In genomic region chr13:99086869-99087129, GRCh38 we compare ENCODE assay signal across 8 cellular contexts.
DNase-seq lines count a peak whose midpoint lies in the region; ATAC-seq and TF ChIP-seq lines count a peak whose summit lies in the region.

No MANE protein-coding gene starts in this region.

- ATAC-seq in HG03432 (IDR thresholded peaks at IDR 0.05; ENCODE audit: unreplicated experiment) (peak; percentile 24), HG03097 (IDR thresholded peaks at IDR 0.05; ENCODE audit: low FRiP score, unreplicated experiment) (no peak)
- ATAC-seq in activated CD4-positive, alpha-beta T cell treated with anti-CD3 and anti-CD28 coated beads for 36 hours = peak; percentile 1

- DNase-seq in activated effector memory CD4-positive, alpha-beta T cell treated with anti-CD3 and anti-CD28 coated beads, Interleukin-2, amount 50 U/mL, for 16 hours = peak; percentile 79
- no peak for DNase-seq in activated effector memory CD4-positive, alpha-beta T cell treated with Interleukin-2 at 50 U/mL for 16 hours
- peak; percentile 65 for DNase-seq in activated CD4-positive, alpha-beta T cell treated with anti-CD3 and anti-CD28 coated beads for 36 hours
- DNase-seq in endodermal cell = no peak
- peak; percentile 22 for DNase-seq in neural crest cell (ENCODE audit: low read depth, low spot score)
- no peak for DNase-seq in NCI-H1105 treated with DMSO at 0.1 percent for 48 hours (lab: John Stamatoyannopoulos, UW)

- H3K4me1 ChIP-seq in endodermal cell (ENCODE audit: control insufficient read depth, insufficient read depth, low read length) = no peaks in the 10 kb centered on the region

- peaks cover 65% of the 10 kb centered on the region for H3K27me3 ChIP-seq in endodermal cell (ENCODE audit: control insufficient read depth, insufficient read depth, low read length, poor library complexity, severe bottlenecking)

- H3K27ac Mint-ChIP-seq in activated CD4-positive, alpha-beta T cell treated with anti-CD3 and anti-CD28 coated beads for 36 hours = no peak overlapping the region
- no peak overlapping the region for H3K27ac Mint-ChIP-seq in endodermal cell
- H3K27ac Mint-ChIP-seq in neural crest cell (ENCODE audit: unreplicated experiment) = no peak overlapping the region

- no peaks in the 10 kb centered on the region for H3K9me3 ChIP-seq in endodermal cell (ENCODE audit: control insufficient read depth, low read length)

- no peak for TF ChIP-seq CTCF in endodermal cell (conservative IDR thresholded peaks at IDR 0.05)
- no peak for TF ChIP-seq CTCF in neural crest cell (conservative IDR thresholded peaks at IDR 0.05)

- intact Hi-C loops in activated CD4-positive, alpha-beta T cell treated with anti-CD3 and anti-CD28 coated beads for 36 hours (cut with DNase I, micrococcal nuclease) = loop anchor here (1.0 to 10.0 kb wide), 18 partner anchors 10 to 1588 kb away; partner anchors contain the start of genes CLYBL (in 1 of the 2), GPR18 (in 1 of the 2), STK24 (in 1 of the 2) and TM9SF2 (in 1 of the 2)

- no peaks in the 10 kb centered on the region for H3K36me3 Mint-ChIP-seq in activated CD4-positive, alpha-beta T cell treated with anti-CD3 and anti-CD28 coated beads for 36 hours (ENCODE audit: low read depth)
- H3K36me3 Mint-ChIP-seq in endodermal cell (ENCODE audit: low read depth) = no peaks in the 10 kb centered on the region
- no peaks in the 10 kb centered on the region for H3K36me3 Mint-ChIP-seq in neural crest cell (ENCODE audit: low read depth)

- no peak overlapping the region for H3K27ac ChIP-seq in endodermal cell (ENCODE audit: low read depth, low read length)

- H3K4me1 Mint-ChIP-seq in activated CD4-positive, alpha-beta T cell treated with anti-CD3 and anti-CD28 coated beads for 36 hours = peaks cover 31% of the 10 kb centered on the region
- H3K4me1 Mint-ChIP-seq in endodermal cell = peaks cover 13% of the 10 kb centered on the region
- H3K4me1 Mint-ChIP-seq in neural crest cell = peaks cover 14% of the 10 kb centered on the region

- no peaks in the 10 kb centered on the region for H3K27me3 Mint-ChIP-seq in activated CD4-positive, alpha-beta T cell treated with anti-CD3 and anti-CD28 coated beads for 36 hours
- H3K27me3 Mint-ChIP-seq in endodermal cell (ENCODE audit: insufficient read depth) (peaks cover 47% of the 10 kb centered on the region), neural crest cell (ENCODE audit: low read depth) (peaks cover 55% of the 10 kb centered on the region)

- WGBS in endodermal cell (ENCODE audit: insufficient coverage in 1 of 2, insufficient read length in 1 of 2), 2 experiments = 0 to 1% methylated on average over 15 to 28 of the region's 28 CpGs

- peak overlapping the region; percentile 89 for H3K4me3 Mint-ChIP-seq in activated CD4-positive, alpha-beta T cell treated with anti-CD3 and anti-CD28 coated beads for 36 hours
- H3K4me3 Mint-ChIP-seq in endodermal cell = peak overlapping the region; percentile 78
- no peak overlapping the region for H3K4me3 Mint-ChIP-seq in neural crest cell

- no peaks in the 10 kb centered on the region for H3K36me3 ChIP-seq in endodermal cell (ENCODE audit: control insufficient read depth, insufficient read depth, low read length)

- CTCF ChIA-PET in activated CD4-positive, alpha-beta T cell treated with anti-CD3 and anti-CD28 coated beads for 36 hours (lab: Charles Lee) = interaction anchor here (3.0 kb wide), 1 partner anchor 58 kb away, joined by 16 read pairs; no protein-coding TSS in a partner anchor

- no peaks in the 10 kb centered on the region for H3K9me3 Mint-ChIP-seq in activated CD4-positive, alpha-beta T cell treated with anti-CD3 and anti-CD28 coated beads for 36 hours (ENCODE audit: low read depth)
- H3K9me3 Mint-ChIP-seq in endodermal cell = no peaks in the 10 kb centered on the region
- no peaks in the 10 kb centered on the region for H3K9me3 Mint-ChIP-seq in neural crest cell

- peak overlapping the region; percentile 78 for H3K4me3 ChIP-seq in endodermal cell (ENCODE audit: low read length)

- no peak overlapping the region for H3K9ac ChIP-seq in endodermal cell (ENCODE audit: extremely low read depth, low read length, poor library complexity, severe bottlenecking)

- POLR2A ChIA-PET in activated CD4-positive, alpha-beta T cell treated with anti-CD3 and anti-CD28 coated beads for 36 hours (lab: Charles Lee) = interaction anchor here (0.5 kb wide), 1 partner anchor 10 kb away, joined by 9 read pairs; no protein-coding TSS in a partner anchor

Comparison
In these comparisons a context has a peak if more than half of its experiments do, and no peak if none do; other contexts are left out.
1. DNase-seq: peak in activated effector memory CD4-positive, alpha-beta T cell treated with anti-CD3 and anti-CD28 coated beads, Interleukin-2, amount 50 U/mL, for 16 hours (single experiment), activated CD4-positive, alpha-beta T cell treated with anti-CD3 and anti-CD28 coated beads for 36 hours (single experiment) and neural crest cell (single experiment); none in activated effector memory CD4-positive, alpha-beta T cell treated with Interleukin-2 at 50 U/mL for 16 hours (single experiment), endodermal cell (single experiment) and NCI-H1105 treated with DMSO at 0.1 percent for 48 hours (single experiment).